ENCODE assay signal across 7 cellular contexts in the genomic region with DNA sequence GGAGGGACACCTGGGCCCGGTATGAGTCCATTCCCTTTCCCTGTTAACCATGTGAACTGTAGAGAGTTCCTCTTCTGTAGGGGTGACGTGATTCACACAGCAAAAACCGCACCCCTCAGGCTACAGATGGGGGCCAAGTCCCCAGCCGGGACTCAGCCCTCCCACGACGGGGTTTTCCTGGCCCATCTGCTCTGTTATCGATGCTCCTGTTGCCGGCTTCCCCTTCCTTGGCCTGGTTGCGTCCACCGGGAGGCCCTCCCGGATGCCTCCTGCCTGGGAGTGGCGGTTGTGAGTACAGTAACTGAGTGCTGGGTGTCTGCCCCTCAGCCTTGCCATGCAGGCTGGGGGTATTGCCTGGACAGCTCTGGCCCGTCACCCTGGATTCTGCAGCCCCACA. TPM values are rescaled to one million over a fixed set of nuclear protein-coding genes. Genes with fewer than 3 reads are reported as not detected.
DNase-seq lines count a peak whose midpoint lies in the region; ATAC-seq and TF ChIP-seq lines count a peak whose summit lies in the region.

No MANE protein-coding gene starts in this region.

- no peaks in the 10 kb centered on the region for H3K9me3 Mint-ChIP-seq in memory B cell

- H3K27ac Mint-ChIP-seq in memory B cell: peak overlapping the region; percentile 98

- H3K9me3 ChIP-seq in Peyer's patch (no peaks in the 10 kb centered on the region), body of pancreas (no peaks in the 10 kb centered on the region)

- peaks cover 8% of the 10 kb centered on the region for H3K4me1 Mint-ChIP-seq in memory B cell

- TF ChIP-seq POLR2A in Peyer's patch (IDR thresholded peaks at IDR 0.05): no peak
- TF ChIP-seq POLR2A in body of pancreas (IDR thresholded peaks at IDR 0.05): no peak

- H3K36me3 ChIP-seq in Peyer's patch: no peaks in the 10 kb centered on the region
- H3K36me3 ChIP-seq in body of pancreas (replicated peaks in 1 of 2; ENCODE audit: insufficient read depth in 1 of 2, low read depth in 2 of 2): no peaks in the 10 kb centered on the region

- no peaks in the 10 kb centered on the region for H3K27me3 ChIP-seq in Peyer's patch
- no peaks in the 10 kb centered on the region for H3K27me3 ChIP-seq in body of pancreas

- H3K27me3 Mint-ChIP-seq in memory B cell: peaks cover 16% of the 10 kb centered on the region

- DNase-seq in Peyer's patch: peak in 2 of 3 donors; percentile 52 to 69
- DNase-seq in body of pancreas: peak in 1 of 4 donors; percentile 34
- DNase-seq in memory B cell (ENCODE audit: low spot score in 2 of 2): peak in 1 of 2 donors; percentile 80
- DNase-seq in stimulated activated CD8-positive, alpha-beta memory T cell treated with anti-CD3 and anti-CD28 coated beads, Interleukin-4, amount 100 ng/mL, for 48 hours: peak; percentile 74
- no peak for DNase-seq in posterior cingulate gyrus

- peaks cover 2% of the 10 kb centered on the region for H3K36me3 Mint-ChIP-seq in memory B cell

- H3K4me1 ChIP-seq in Peyer's patch: peaks cover 0 to 35% (median 8%) of the 10 kb centered on the region in 4 donors
- peaks cover 36% of the 10 kb centered on the region for H3K4me1 ChIP-seq in body of pancreas

- H3K4me3 Mint-ChIP-seq in memory B cell: peak overlapping the region; percentile 83

- peak overlapping the region; percentile 53 to 60 (median 56) for H3K4me3 ChIP-seq in Peyer's patch
- no peak overlapping the region for H3K4me3 ChIP-seq in body of pancreas

- TF ChIP-seq CTCF in Peyer's patch (IDR thresholded peaks at IDR 0.05) (no peak), body of pancreas (IDR thresholded peaks at IDR 0.05) (no peak)

- 4 to 7% methylated on average over 9 to 13 of the region's 13 CpGs for WGBS in body of pancreas, 2 donors

- ATAC-seq in GM18873 (IDR thresholded peaks at IDR 0.05; ENCODE audit: low FRiP score, unreplicated experiment) (peak; percentile 25), HG02852 (IDR thresholded peaks at IDR 0.05; ENCODE audit: unreplicated experiment) (peak; percentile 40), body of pancreas (no peak), memory B cell (ENCODE audit: low read depth) (peak; percentile 71)

- H3K27ac ChIP-seq in Peyer's patch (peak overlapping the region; percentile 87 to 91 (median 88)), body of pancreas (peak overlapping the region in 3 of 4 donors; percentile 63 to 74 (median 64))

- intact Hi-C loops in body of pancreas (cut with DNase I) (no loop called here), posterior cingulate gyrus (cut with DNase I) (loop anchor here (1.0 to 5.0 kb wide), 3 partner anchors 230 to 460 kb away; a partner anchor contains a TSS)

RNA-seq across cellular contexts. Expression of a gene that starts 0.8 kb away (rescaled TPM):
- total RNA-seq in Peyer's patch (10 to 100 TPM; 30.1 to 54.5 (median 44.6) TPM), body of pancreas (10 to 100 TPM; 13.2 to 25.1 TPM)

Comparison
In these comparisons a context has a peak if more than half of its experiments do, and no peak if none do; other contexts are left out.
1. DNase-seq: peak in Peyer's patch (2 of 3) and stimulated activated CD8-positive, alpha-beta memory T cell treated with anti-CD3 and anti-CD28 coated beads, Interleukin-4, amount 100 ng/mL, for 48 hours (single experiment); none in posterior cingulate gyrus (0 of 10).
2. H3K4me3 ChIP-seq: peak in Peyer's patch (4 of 4); none in body of pancreas (0 of 2).